In the genomic region with DNA sequence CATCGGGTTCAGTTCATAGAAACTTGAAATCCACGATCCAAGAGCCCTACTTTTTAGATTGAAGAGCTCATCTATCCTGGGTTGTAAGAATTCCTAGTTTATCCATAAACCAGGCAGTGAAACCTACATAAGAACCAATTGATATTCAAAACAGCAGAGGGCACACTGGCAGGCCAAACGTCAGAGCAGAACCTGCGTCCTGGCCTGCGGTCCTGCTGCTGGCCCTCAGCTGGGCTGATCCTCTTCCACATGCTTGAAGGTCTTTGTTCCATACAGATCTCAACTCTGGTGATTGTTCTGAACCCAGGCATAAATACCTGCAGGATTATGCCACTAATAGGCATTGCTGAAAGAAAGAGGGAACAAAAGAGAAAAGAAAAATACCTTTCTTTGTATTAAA, we compare ENCODE assay signal across 2 cellular contexts.
TF ChIP-seq lines count a peak whose summit lies in the region.

No MANE protein-coding gene starts in this region.

TF ChIP-seq in HepG2, 621 proteins besides CTCF, POLR2A, EP300 and RAD21:
- TF ChIP-seq STAG1 (CRISPR knock-in tag; IDR thresholded peaks at IDR 0.05), result peak; percentile 13; the same call in 1 of the 2 replicates
- TF ChIP-seq EEA1 (CRISPR knock-in tag; IDR thresholded peaks at IDR 0.05; ENCODE audit: borderline replicate concordance), result no peak
TF ChIP-seq in HepG2: peak in this region for 1.

TF ChIP-seq in K562, 482 proteins besides CTCF, POLR2A, EP300 and RAD21:
- TF ChIP-seq, protein P1, sequence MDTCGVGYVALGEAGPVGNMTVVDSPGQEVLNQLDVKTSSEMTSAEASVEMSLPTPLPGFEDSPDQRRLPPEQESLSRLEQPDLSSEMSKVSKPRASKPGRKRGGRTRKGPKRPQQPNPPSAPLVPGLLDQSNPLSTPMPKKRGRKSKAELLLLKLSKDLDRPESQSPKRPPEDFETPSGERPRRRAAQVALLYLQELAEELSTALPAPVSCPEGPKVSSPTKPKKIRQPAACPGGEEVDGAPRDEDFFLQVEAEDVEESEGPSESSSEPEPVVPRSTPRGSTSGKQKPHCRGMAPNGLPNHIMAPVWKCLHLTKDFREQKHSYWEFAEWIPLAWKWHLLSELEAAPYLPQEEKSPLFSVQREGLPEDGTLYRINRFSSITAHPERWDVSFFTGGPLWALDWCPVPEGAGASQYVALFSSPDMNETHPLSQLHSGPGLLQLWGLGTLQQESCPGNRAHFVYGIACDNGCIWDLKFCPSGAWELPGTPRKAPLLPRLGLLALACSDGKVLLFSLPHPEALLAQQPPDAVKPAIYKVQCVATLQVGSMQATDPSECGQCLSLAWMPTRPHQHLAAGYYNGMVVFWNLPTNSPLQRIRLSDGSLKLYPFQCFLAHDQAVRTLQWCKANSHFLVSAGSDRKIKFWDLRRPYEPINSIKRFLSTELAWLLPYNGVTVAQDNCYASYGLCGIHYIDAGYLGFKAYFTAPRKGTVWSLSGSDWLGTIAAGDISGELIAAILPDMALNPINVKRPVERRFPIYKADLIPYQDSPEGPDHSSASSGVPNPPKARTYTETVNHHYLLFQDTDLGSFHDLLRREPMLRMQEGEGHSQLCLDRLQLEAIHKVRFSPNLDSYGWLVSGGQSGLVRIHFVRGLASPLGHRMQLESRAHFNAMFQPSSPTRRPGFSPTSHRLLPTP (IDR thresholded peaks at IDR 0.05; ENCODE audit: borderline replicate concordance, extremely low read depth, insufficient read length), result no peak
- TF ChIP-seq RBM39 (optimal IDR thresholded peaks at IDR 0.05; ENCODE audit: low read depth, low read length), result no peak
- TF ChIP-seq, protein P2, sequence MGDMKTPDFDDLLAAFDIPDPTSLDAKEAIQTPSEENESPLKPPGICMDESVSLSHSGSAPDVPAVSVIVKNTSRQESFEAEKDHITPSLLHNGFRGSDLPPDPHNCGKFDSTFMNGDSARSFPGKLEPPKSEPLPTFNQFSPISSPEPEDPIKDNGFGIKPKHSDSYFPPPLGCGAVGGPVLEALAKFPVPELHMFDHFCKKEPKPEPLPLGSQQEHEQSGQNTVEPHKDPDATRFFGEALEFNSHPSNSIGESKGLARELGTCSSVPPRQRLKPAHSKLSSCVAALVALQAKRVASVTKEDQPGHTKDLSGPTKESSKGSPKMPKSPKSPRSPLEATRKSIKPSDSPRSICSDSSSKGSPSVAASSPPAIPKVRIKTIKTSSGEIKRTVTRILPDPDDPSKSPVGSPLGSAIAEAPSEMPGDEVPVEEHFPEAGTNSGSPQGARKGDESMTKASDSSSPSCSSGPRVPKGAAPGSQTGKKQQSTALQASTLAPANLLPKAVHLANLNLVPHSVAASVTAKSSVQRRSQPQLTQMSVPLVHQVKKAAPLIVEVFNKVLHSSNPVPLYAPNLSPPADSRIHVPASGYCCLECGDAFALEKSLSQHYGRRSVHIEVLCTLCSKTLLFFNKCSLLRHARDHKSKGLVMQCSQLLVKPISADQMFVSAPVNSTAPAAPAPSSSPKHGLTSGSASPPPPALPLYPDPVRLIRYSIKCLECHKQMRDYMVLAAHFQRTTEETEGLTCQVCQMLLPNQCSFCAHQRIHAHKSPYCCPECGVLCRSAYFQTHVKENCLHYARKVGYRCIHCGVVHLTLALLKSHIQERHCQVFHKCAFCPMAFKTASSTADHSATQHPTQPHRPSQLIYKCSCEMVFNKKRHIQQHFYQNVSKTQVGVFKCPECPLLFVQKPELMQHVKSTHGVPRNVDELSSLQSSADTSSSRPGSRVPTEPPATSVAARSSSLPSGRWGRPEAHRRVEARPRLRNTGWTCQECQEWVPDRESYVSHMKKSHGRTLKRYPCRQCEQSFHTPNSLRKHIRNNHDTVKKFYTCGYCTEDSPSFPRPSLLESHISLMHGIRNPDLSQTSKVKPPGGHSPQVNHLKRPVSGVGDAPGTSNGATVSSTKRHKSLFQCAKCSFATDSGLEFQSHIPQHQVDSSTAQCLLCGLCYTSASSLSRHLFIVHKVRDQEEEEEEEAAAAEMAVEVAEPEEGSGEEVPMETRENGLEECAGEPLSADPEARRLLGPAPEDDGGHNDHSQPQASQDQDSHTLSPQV (IDR thresholded peaks at IDR 0.05), result no peak
- TF ChIP-seq ZZZ3 (IDR thresholded peaks at IDR 0.05), result no peak
- TF ChIP-seq, protein P3, sequence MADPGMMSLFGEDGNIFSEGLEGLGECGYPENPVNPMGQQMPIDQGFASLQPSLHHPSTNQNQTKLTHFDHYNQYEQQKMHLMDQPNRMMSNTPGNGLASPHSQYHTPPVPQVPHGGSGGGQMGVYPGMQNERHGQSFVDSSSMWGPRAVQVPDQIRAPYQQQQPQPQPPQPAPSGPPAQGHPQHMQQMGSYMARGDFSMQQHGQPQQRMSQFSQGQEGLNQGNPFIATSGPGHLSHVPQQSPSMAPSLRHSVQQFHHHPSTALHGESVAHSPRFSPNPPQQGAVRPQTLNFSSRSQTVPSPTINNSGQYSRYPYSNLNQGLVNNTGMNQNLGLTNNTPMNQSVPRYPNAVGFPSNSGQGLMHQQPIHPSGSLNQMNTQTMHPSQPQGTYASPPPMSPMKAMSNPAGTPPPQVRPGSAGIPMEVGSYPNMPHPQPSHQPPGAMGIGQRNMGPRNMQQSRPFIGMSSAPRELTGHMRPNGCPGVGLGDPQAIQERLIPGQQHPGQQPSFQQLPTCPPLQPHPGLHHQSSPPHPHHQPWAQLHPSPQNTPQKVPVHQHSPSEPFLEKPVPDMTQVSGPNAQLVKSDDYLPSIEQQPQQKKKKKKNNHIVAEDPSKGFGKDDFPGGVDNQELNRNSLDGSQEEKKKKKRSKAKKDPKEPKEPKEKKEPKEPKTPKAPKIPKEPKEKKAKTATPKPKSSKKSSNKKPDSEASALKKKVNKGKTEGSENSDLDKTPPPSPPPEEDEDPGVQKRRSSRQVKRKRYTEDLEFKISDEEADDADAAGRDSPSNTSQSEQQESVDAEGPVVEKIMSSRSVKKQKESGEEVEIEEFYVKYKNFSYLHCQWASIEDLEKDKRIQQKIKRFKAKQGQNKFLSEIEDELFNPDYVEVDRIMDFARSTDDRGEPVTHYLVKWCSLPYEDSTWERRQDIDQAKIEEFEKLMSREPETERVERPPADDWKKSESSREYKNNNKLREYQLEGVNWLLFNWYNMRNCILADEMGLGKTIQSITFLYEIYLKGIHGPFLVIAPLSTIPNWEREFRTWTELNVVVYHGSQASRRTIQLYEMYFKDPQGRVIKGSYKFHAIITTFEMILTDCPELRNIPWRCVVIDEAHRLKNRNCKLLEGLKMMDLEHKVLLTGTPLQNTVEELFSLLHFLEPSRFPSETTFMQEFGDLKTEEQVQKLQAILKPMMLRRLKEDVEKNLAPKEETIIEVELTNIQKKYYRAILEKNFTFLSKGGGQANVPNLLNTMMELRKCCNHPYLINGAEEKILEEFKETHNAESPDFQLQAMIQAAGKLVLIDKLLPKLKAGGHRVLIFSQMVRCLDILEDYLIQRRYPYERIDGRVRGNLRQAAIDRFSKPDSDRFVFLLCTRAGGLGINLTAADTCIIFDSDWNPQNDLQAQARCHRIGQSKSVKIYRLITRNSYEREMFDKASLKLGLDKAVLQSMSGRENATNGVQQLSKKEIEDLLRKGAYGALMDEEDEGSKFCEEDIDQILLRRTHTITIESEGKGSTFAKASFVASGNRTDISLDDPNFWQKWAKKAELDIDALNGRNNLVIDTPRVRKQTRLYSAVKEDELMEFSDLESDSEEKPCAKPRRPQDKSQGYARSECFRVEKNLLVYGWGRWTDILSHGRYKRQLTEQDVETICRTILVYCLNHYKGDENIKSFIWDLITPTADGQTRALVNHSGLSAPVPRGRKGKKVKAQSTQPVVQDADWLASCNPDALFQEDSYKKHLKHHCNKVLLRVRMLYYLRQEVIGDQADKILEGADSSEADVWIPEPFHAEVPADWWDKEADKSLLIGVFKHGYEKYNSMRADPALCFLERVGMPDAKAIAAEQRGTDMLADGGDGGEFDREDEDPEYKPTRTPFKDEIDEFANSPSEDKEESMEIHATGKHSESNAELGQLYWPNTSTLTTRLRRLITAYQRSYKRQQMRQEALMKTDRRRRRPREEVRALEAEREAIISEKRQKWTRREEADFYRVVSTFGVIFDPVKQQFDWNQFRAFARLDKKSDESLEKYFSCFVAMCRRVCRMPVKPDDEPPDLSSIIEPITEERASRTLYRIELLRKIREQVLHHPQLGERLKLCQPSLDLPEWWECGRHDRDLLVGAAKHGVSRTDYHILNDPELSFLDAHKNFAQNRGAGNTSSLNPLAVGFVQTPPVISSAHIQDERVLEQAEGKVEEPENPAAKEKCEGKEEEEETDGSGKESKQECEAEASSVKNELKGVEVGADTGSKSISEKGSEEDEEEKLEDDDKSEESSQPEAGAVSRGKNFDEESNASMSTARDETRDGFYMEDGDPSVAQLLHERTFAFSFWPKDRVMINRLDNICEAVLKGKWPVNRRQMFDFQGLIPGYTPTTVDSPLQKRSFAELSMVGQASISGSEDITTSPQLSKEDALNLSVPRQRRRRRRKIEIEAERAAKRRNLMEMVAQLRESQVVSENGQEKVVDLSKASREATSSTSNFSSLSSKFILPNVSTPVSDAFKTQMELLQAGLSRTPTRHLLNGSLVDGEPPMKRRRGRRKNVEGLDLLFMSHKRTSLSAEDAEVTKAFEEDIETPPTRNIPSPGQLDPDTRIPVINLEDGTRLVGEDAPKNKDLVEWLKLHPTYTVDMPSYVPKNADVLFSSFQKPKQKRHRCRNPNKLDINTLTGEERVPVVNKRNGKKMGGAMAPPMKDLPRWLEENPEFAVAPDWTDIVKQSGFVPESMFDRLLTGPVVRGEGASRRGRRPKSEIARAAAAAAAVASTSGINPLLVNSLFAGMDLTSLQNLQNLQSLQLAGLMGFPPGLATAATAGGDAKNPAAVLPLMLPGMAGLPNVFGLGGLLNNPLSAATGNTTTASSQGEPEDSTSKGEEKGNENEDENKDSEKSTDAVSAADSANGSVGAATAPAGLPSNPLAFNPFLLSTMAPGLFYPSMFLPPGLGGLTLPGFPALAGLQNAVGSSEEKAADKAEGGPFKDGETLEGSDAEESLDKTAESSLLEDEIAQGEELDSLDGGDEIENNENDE (IDR thresholded peaks at IDR 0.05; ENCODE audit: low read depth, low read length), result no peak
- no peak for TF ChIP-seq ZC3H11A (IDR thresholded peaks at IDR 0.05; ENCODE audit: low read depth, low read length)
- TF ChIP-seq, protein P4, sequence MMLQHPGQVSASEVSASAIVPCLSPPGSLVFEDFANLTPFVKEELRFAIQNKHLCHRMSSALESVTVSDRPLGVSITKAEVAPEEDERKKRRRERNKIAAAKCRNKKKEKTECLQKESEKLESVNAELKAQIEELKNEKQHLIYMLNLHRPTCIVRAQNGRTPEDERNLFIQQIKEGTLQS (IDR thresholded peaks at IDR 0.05), result no peak
- TF ChIP-seq, protein P4 (CRISPR knock-in tag; conservative IDR thresholded peaks at IDR 0.05), result no peak
- no peak for TF ChIP-seq NFE2 (IDR thresholded peaks at IDR 0.05; ENCODE audit: low read depth)
- TF ChIP-seq ZEB2 (IDR thresholded peaks at IDR 0.05), result no peak
- TF ChIP-seq, protein P5, sequence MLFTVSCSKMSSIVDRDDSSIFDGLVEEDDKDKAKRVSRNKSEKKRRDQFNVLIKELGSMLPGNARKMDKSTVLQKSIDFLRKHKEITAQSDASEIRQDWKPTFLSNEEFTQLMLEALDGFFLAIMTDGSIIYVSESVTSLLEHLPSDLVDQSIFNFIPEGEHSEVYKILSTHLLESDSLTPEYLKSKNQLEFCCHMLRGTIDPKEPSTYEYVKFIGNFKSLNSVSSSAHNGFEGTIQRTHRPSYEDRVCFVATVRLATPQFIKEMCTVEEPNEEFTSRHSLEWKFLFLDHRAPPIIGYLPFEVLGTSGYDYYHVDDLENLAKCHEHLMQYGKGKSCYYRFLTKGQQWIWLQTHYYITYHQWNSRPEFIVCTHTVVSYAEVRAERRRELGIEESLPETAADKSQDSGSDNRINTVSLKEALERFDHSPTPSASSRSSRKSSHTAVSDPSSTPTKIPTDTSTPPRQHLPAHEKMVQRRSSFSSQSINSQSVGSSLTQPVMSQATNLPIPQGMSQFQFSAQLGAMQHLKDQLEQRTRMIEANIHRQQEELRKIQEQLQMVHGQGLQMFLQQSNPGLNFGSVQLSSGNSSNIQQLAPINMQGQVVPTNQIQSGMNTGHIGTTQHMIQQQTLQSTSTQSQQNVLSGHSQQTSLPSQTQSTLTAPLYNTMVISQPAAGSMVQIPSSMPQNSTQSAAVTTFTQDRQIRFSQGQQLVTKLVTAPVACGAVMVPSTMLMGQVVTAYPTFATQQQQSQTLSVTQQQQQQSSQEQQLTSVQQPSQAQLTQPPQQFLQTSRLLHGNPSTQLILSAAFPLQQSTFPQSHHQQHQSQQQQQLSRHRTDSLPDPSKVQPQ (CRISPR knock-in tag; IDR thresholded peaks at IDR 0.05; ENCODE audit: borderline replicate concordance), result no peak
- no peak for TF ChIP-seq NFIC (IDR thresholded peaks at IDR 0.05)
- TF ChIP-seq, protein P6, sequence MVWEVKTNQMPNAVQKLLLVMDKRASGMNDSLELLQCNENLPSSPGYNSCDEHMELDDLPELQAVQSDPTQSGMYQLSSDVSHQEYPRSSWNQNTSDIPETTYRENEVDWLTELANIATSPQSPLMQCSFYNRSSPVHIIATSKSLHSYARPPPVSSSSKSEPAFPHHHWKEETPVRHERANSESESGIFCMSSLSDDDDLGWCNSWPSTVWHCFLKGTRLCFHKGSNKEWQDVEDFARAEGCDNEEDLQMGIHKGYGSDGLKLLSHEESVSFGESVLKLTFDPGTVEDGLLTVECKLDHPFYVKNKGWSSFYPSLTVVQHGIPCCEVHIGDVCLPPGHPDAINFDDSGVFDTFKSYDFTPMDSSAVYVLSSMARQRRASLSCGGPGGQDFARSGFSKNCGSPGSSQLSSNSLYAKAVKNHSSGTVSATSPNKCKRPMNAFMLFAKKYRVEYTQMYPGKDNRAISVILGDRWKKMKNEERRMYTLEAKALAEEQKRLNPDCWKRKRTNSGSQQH (CRISPR knock-in tag; IDR thresholded peaks at IDR 0.05), result no peak
- no peak for TF ChIP-seq FOXM1 (IDR thresholded peaks at IDR 0.05; ENCODE audit: low read depth)
- no peak for TF ChIP-seq FOXM1 (CRISPR knock-in tag; IDR thresholded peaks at IDR 0.05; ENCODE audit: low read depth)
- TF ChIP-seq, protein P7, sequence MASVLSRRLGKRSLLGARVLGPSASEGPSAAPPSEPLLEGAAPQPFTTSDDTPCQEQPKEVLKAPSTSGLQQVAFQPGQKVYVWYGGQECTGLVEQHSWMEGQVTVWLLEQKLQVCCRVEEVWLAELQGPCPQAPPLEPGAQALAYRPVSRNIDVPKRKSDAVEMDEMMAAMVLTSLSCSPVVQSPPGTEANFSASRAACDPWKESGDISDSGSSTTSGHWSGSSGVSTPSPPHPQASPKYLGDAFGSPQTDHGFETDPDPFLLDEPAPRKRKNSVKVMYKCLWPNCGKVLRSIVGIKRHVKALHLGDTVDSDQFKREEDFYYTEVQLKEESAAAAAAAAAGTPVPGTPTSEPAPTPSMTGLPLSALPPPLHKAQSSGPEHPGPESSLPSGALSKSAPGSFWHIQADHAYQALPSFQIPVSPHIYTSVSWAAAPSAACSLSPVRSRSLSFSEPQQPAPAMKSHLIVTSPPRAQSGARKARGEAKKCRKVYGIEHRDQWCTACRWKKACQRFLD (CRISPR knock-in tag; IDR thresholded peaks at IDR 0.05), result no peak
- TF ChIP-seq ZNF146 (CRISPR knock-in tag; IDR thresholded peaks at IDR 0.05; ENCODE audit: unreplicated experiment), result no peak
